In genomic region chr6:43773981-43774775, GRCh38 we compare ENCODE assay signal across 8 cellular contexts. TPM values are rescaled to one million over a fixed set of nuclear protein-coding genes. Genes with fewer than 3 reads are reported as not detected.
A peak's percentile ranks its signal among the peaks of the same experiment; 100 is the strongest.
DNase-seq lines count a peak whose midpoint lies in the region; TF ChIP-seq lines count a peak whose summit lies in the region.

No MANE protein-coding gene starts in this region.

- peaks cover 55% of the 10 kb centered on the region for H4K20me1 ChIP-seq in Loucy (ENCODE audit: insufficient read depth, low read length, poor library complexity, severe bottlenecking)

- DNase-seq in BJ (ENCODE audit: low read depth) (no peak), NCI-H2196 treated with DMSO at 0.1 percent for 48 hours (lab: John Stamatoyannopoulos, UW; ENCODE audit: unreplicated experiment) (no peak), NCI-H2171 (lab: John Stamatoyannopoulos, UW) (no peak), activated gamma-delta T cell treated with Interleukin-2 at 50 U/mL for 16 hours (no peak), GM20000 (ENCODE audit: low spot score) (no peak)

- H3K4me2 ChIP-seq in Loucy (ENCODE audit: low read depth, low read length, poor library complexity, severe bottlenecking) = peak overlapping the region; percentile 98

- no peaks in the 10 kb centered on the region for H3K27me3 ChIP-seq in BJ (ENCODE audit: control insufficient read depth, insufficient read depth, low read length)
- no peaks in the 10 kb centered on the region for H3K27me3 ChIP-seq in Loucy (ENCODE audit: insufficient read depth, low read length, poor library complexity, severe bottlenecking)
- no peaks in the 10 kb centered on the region for H3K27me3 ChIP-seq in duodenal mucosa (ENCODE audit: control insufficient read depth in 1 of 2, insufficient read depth in 2 of 2, low read length in 2 of 2)
- no peaks in the 10 kb centered on the region for H3K27me3 ChIP-seq in neutrophil

- POLR2A ChIA-PET in BJ (lab: Charles Lee) = interaction anchor here (0.6 to 1.0 kb wide), 3 partner anchors 14 to 654 kb away, joined by 3 to 6 read pairs (median 3); no protein-coding TSS in a partner anchor

- H3K4me1 ChIP-seq in Loucy (ENCODE audit: insufficient read depth, low read length, poor library complexity, severe bottlenecking) (peaks cover 58% of the 10 kb centered on the region), duodenal mucosa (ENCODE audit: control insufficient read depth in 1 of 2, insufficient read depth in 2 of 2, low read length in 2 of 2) (peaks cover 39 to 51% of the 10 kb centered on the region in 2 donors), neutrophil (ENCODE audit: control insufficient read depth in 1 of 2, insufficient read depth in 1 of 2, low read depth in 1 of 2, low read length in 1 of 2) (peaks cover 50 to 69% of the 10 kb centered on the region in 2 experiments)

- no peaks in the 10 kb centered on the region for H3K9me3 ChIP-seq in Loucy (ENCODE audit: insufficient read depth, low read depth, low read length)
- no peaks in the 10 kb centered on the region for H3K9me3 ChIP-seq in duodenal mucosa (ENCODE audit: control insufficient read depth in 1 of 2, low read length in 2 of 2)
- no peaks in the 10 kb centered on the region for H3K9me3 ChIP-seq in neutrophil

- peaks cover 89% of the 10 kb centered on the region for H3K79me2 ChIP-seq in Loucy (ENCODE audit: insufficient read depth, low read length)

- H3K9me2 ChIP-seq in Loucy (replicated peaks; ENCODE audit: low read depth, low read length) = no peaks in the 10 kb centered on the region

- no peak overlapping the region for H2AFZ ChIP-seq in Loucy (ENCODE audit: low read length)

- TF ChIP-seq CTCF in BJ (IDR thresholded peaks at IDR 0.05; ENCODE audit: insufficient read depth, low read depth, low read length) (no peak), Loucy (conservative IDR thresholded peaks at IDR 0.05; ENCODE audit: low read length) (no peak), neutrophil (IDR thresholded peaks at IDR 0.05) (no peak), GM20000 (IDR thresholded peaks at IDR 0.05; ENCODE audit: extremely low read depth, missing control alignments) (no peak)

- CTCF ChIA-PET in BJ (lab: Yijun Ruan, JAX) = interaction anchor here (0.6 to 8.9 kb wide), 54 partner anchors 9 to 305 kb away, joined by 3 to 338 read pairs (median 5); partner anchors contain the start of genes RSPH9 and TJAP1

- H3K4me3 ChIP-seq in BJ (ENCODE audit: low read depth, low read length) = peak overlapping the region; percentile 94
- H3K4me3 ChIP-seq in Loucy (ENCODE audit: low read length, poor library complexity, severe bottlenecking) = peak overlapping the region; percentile 87
- peak overlapping the region; percentile 79 to 87 for H3K4me3 ChIP-seq in duodenal mucosa (ENCODE audit: low read depth in 1 of 2, low read length in 2 of 2)
- H3K4me3 ChIP-seq in neutrophil (ENCODE audit: low read depth in 1 of 2, low read length in 1 of 2) = peak overlapping the region; percentile 50 to 93

- peaks cover 30% of the 10 kb centered on the region for H3K36me3 ChIP-seq in BJ (ENCODE audit: control insufficient read depth, insufficient read depth, low read length)
- peaks cover 26% of the 10 kb centered on the region for H3K36me3 ChIP-seq in Loucy (ENCODE audit: insufficient read depth, low read length)
- peaks cover 20 to 36% of the 10 kb centered on the region in 2 donors for H3K36me3 ChIP-seq in duodenal mucosa (ENCODE audit: control insufficient read depth in 1 of 2, insufficient read depth in 2 of 2, low read length in 2 of 2)
- H3K36me3 ChIP-seq in neutrophil = peaks cover 20% of the 10 kb centered on the region

- no peaks in the 10 kb centered on the region for H3F3A ChIP-seq in Loucy (ENCODE audit: low read depth)

- H3K27ac ChIP-seq in duodenal mucosa (ENCODE audit: low read depth, low read length) = peak overlapping the region; percentile 96
- H3K27ac ChIP-seq in neutrophil = peak overlapping the region; percentile 93

- H3K9ac ChIP-seq in Loucy (ENCODE audit: low read depth, low read length, poor library complexity, severe bottlenecking) (peak overlapping the region; percentile 95), duodenal mucosa (ENCODE audit: low read depth in 1 of 2, low read length in 2 of 2) (peak overlapping the region; percentile 97 to 99)

RNA-seq across cellular contexts. Expression of gene VEGFA, which starts 4.2 kb away (rescaled TPM):
- 197 and 357 TPM in 2 replicates for polyA plus RNA-seq in BJ (2011; rRNA removed)
- 201 and 248 TPM in 2 replicates for polyA minus RNA-seq in BJ (2011; rRNA and poly(A)+ RNA removed)
